In genomic region chrX:45324941-45325340, GRCh38 we compare ENCODE assay signal across 20 cellular contexts.
"Had no signal": no experiment of that assay in that cellular context is flagged by ENCODE, and none has a peak within 500 bp of the region (broad histone marks: within the 10 kb centered on the region; RNA-seq: fewer than 3 reads in every experiment).

No MANE protein-coding gene starts in this region.

- H3K79me2 ChIP-seq: parathyroid adenoma had no signal

- ATAC-seq: gastroesophageal sphincter; mucosa of descending colon; naive thymus-derived CD8-positive, alpha-beta T cell; stimulated activated naive CD8-positive, alpha-beta T cell treated with anti-CD3 and anti-CD28 coated beads, Interleukin-15, Interleukin-2, amounts not matched to agents 100 U/mL and 50 U/mL, for 24 hours had no signal

- H3K27ac ChIP-seq: ascending aorta, gastroesophageal sphincter, parathyroid adenoma, skin epidermis, transverse colon, vagina had no signal

- H3K9ac ChIP-seq: parathyroid adenoma had no signal

- H3K9me3 ChIP-seq: ascending aorta, gastroesophageal sphincter, mucosa of descending colon, transverse colon, vagina had no signal

- H3K36me3 ChIP-seq: ascending aorta, gastroesophageal sphincter, transverse colon, vagina had no signal

- H3K4me3 ChIP-seq: ascending aorta, gastroesophageal sphincter, lung, mucosa of descending colon, skin epidermis, transverse colon, vagina had no signal

- H3K27me3 ChIP-seq: ascending aorta, gastroesophageal sphincter, transverse colon, vagina had no signal

- H3K4me1 ChIP-seq: ascending aorta, parathyroid adenoma, vagina had no signal

- DNase-seq: activated CD4-positive, alpha-beta T cell treated with anti-CD3 and anti-CD28 coated beads, Interleukin-2, amount 50 U/mL, for 4 hours; activated CD4-positive, CD25-positive, alpha-beta regulatory T cell treated with anti-CD3 and anti-CD28 coated beads, Interleukin-2, amount 50 U/mL, for 72 hours; activated naive CD4-positive, alpha-beta T cell; activated T-cell treated with anti-CD3 and anti-CD28 coated beads for 4 hours; caudate nucleus; cortex of kidney; effector memory CD4-positive, alpha-beta T cell; mucosa of descending colon; naive thymus-derived CD8-positive, alpha-beta T cell; retina; stimulated activated CD4-positive, alpha-beta T cell treated with anti-CD3 and anti-CD28 coated beads, Interleukin-4, amount 100 ng/mL, for 4 hours; stimulated activated naive CD8-positive, alpha-beta T cell treated with anti-CD3 and anti-CD28 coated beads, Interleukin-15, Interleukin-2, amounts not matched to agents 100 U/mL and 50 U/mL, for 24 hours; T-helper 9 cell; transverse colon had no signal

- H2AFZ ChIP-seq: parathyroid adenoma had no signal
